8 cellular contexts compared by ENCODE assay signal in the genomic region with DNA sequence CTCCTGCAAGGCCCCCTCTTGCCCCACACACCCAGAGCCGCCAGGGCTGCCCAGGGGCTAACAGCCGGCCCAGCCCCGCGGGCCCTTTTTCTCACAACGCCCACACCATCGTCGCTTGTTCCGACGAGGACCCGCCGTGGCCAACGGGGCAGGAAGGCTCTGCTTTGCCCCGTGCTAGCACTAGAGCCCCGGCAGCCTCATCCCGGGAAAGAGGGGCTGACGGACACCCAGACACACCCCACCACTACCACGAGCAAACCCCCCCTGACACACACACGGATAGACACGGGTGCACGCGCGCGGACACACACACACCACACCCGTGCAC.
DNase-seq lines count a peak whose midpoint lies in the region; ATAC-seq, FAIRE-seq and TF ChIP-seq lines count a peak whose summit lies in the region.
"Not testable (repeated sequence)": the region's sequence is repeated elsewhere in the genome, so short reads cannot be mapped to it uniquely, and the experiment has no call there.

No MANE protein-coding gene starts in this region.

- H2AFZ ChIP-seq in osteoblast (ENCODE audit: low read length) = not testable (repeated sequence)

- TF ChIP-seq CTCF in endothelial cell (IDR thresholded peaks at IDR 0.05; ENCODE audit: unreplicated experiment); kidney (IDR thresholded peaks at IDR 0.05; ENCODE audit: borderline replicate concordance, extremely low read depth, insufficient read depth); mucosa of descending colon (IDR thresholded peaks at IDR 0.05); osteoblast (IDR thresholded peaks at IDR 0.05; ENCODE audit: extremely low read depth, low read depth, low read length): not testable (repeated sequence)

- ATAC-seq in Right ventricle myocardium superior (ENCODE audit: poor library complexity) = not testable (repeated sequence)
- peak; percentile 18 for ATAC-seq in mucosa of descending colon
- ATAC-seq in stimulated activated memory B cell treated with anti-CD40 and anti-IgM and Interleukin-4, amounts not matched to agents 10 μg/mL and 1 μg/mL and 100 μg/mL, for 72 hours = peak; percentile 48

- intact Hi-C loops in Right ventricle myocardium superior (cut with DNase I); kidney (cut with DNase I); mucosa of descending colon (cut with DNase I, micrococcal nuclease): not testable (repeated sequence)

- peaks cover 14% of the 10 kb centered on the region for H3K36me3 Mint-ChIP-seq in endothelial cell (ENCODE audit: low read depth, unreplicated experiment)
- not testable (repeated sequence) for H3K36me3 Mint-ChIP-seq in stimulated activated memory B cell treated with anti-CD40 and anti-IgM and Interleukin-4, amounts not matched to agents 10 μg/mL and 1 μg/mL and 100 μg/mL, for 72 hours

- not testable (repeated sequence) for H3K36me3 ChIP-seq in kidney (ENCODE audit: control insufficient read depth in 1 of 2, insufficient read depth in 2 of 2, low read length in 2 of 2); mucosa of descending colon (ENCODE audit: low read depth); osteoblast (ENCODE audit: insufficient read depth, low read length)

- H4K20me1 ChIP-seq in osteoblast (ENCODE audit: insufficient read depth, low read length) = not testable (repeated sequence)

- H3K9me3 ChIP-seq in kidney (ENCODE audit: control insufficient read depth in 1 of 2, low read length in 2 of 2) = peaks cover 0 to 11% of the 10 kb centered on the region in 2 donors
- peaks cover 51% of the 10 kb centered on the region for H3K9me3 ChIP-seq in mucosa of descending colon
- not testable (repeated sequence) for H3K9me3 ChIP-seq in osteoblast (ENCODE audit: low read depth, low read length)

- H3K4me2 ChIP-seq in osteoblast (ENCODE audit: insufficient read depth, low read length) = not testable (repeated sequence)

- H3K79me2 ChIP-seq in osteoblast (ENCODE audit: insufficient read depth, low read length) = not testable (repeated sequence)

- FAIRE-seq in kidney (lab: Jason Lieb, UNC) = not testable (repeated sequence)

- H3K9ac ChIP-seq in kidney (ENCODE audit: low read length in 2 of 2) = not testable (repeated sequence)

- H3K27ac Mint-ChIP-seq in endothelial cell (ENCODE audit: unreplicated experiment) = peak overlapping the region; percentile 55
- H3K27ac Mint-ChIP-seq in stimulated activated memory B cell treated with anti-CD40 and anti-IgM and Interleukin-4, amounts not matched to agents 10 μg/mL and 1 μg/mL and 100 μg/mL, for 72 hours = not testable (repeated sequence)

- H3K4me3 ChIP-seq in kidney (ENCODE audit: low read length in 2 of 2); mucosa of descending colon; osteoblast (ENCODE audit: insufficient read depth, low read length): not testable (repeated sequence)

- H3K4me3 Mint-ChIP-seq in endothelial cell (ENCODE audit: unreplicated experiment) = peak overlapping the region; percentile 84
- not testable (repeated sequence) for H3K4me3 Mint-ChIP-seq in stimulated activated memory B cell treated with anti-CD40 and anti-IgM and Interleukin-4, amounts not matched to agents 10 μg/mL and 1 μg/mL and 100 μg/mL, for 72 hours

- H3K4me1 ChIP-seq in kidney (ENCODE audit: control insufficient read depth in 1 of 2, insufficient read depth in 1 of 2, low read depth in 1 of 2, low read length in 2 of 2); mucosa of descending colon (ENCODE audit: low read depth); osteoblast (ENCODE audit: insufficient read depth, low read length): not testable (repeated sequence)

- H3K4me1 Mint-ChIP-seq in endothelial cell (ENCODE audit: unreplicated experiment); stimulated activated memory B cell treated with anti-CD40 and anti-IgM and Interleukin-4, amounts not matched to agents 10 μg/mL and 1 μg/mL and 100 μg/mL, for 72 hours: not testable (repeated sequence)

- peaks cover 15% of the 10 kb centered on the region for H3K27me3 Mint-ChIP-seq in endothelial cell (ENCODE audit: unreplicated experiment)
- H3K27me3 Mint-ChIP-seq in stimulated activated memory B cell treated with anti-CD40 and anti-IgM and Interleukin-4, amounts not matched to agents 10 μg/mL and 1 μg/mL and 100 μg/mL, for 72 hours = not testable (repeated sequence)

- not testable (repeated sequence) for H3K27ac ChIP-seq in kidney (ENCODE audit: low read depth in 2 of 2, low read length in 2 of 2); osteoblast (ENCODE audit: low read depth, low read length)

- H3K9me3 Mint-ChIP-seq in endothelial cell (ENCODE audit: unreplicated experiment) = peaks cover 20% of the 10 kb centered on the region
- H3K9me3 Mint-ChIP-seq in stimulated activated memory B cell treated with anti-CD40 and anti-IgM and Interleukin-4, amounts not matched to agents 10 μg/mL and 1 μg/mL and 100 μg/mL, for 72 hours = not testable (repeated sequence)

- H3K27me3 ChIP-seq in osteoblast (ENCODE audit: insufficient read depth, low read length) = not testable (repeated sequence)

- peak; percentile 22 for DNase-seq in Daoy (ENCODE audit: low read depth)
- DNase-seq in activated CD8-positive, alpha-beta memory T cell treated with anti-CD3 and anti-CD28 coated beads, Interleukin-2, amount 50 U/mL, for 4 hours = peak; percentile 21
- DNase-seq in endothelial cell (ENCODE audit: low spot score) = not testable (repeated sequence)
- DNase-seq in Right ventricle myocardium superior = peak; percentile 44
- peak; percentile 84 for DNase-seq in kidney
- DNase-seq in mucosa of descending colon = peak in 1 of 3 donors; percentile 64
- peak; percentile 57 for DNase-seq in osteoblast (ENCODE audit: insufficient read length, low spot score, missing footprints)
